ENCODE assay signal across 10 cellular contexts in genomic region chr4:186554485-186554884, GRCh38. TPM values are rescaled to one million over a fixed set of nuclear protein-coding genes. Genes with fewer than 3 reads are reported as not detected.
DNase-seq lines count a peak whose midpoint lies in the region; TF ChIP-seq lines count a peak whose summit lies in the region.
"Had no signal": no experiment of that assay in that cellular context is flagged by ENCODE, and none has a peak within 500 bp of the region (broad histone marks: within the 10 kb centered on the region; RNA-seq: fewer than 3 reads in every experiment).

No MANE protein-coding gene starts in this region.

- H3K79me2 ChIP-seq in H9 (ENCODE audit: insufficient read depth, low read length): no peaks in the 10 kb centered on the region

- peaks cover 27% of the 10 kb centered on the region for H3K27me3 Mint-ChIP-seq in H9 (ENCODE audit: low read depth)

- H3K4me3 Mint-ChIP-seq in H9: peak overlapping the region; percentile 71 to 85
- H3K4me3 Mint-ChIP-seq: activated CD4-positive, alpha-beta T cell treated with anti-CD3 and anti-CD28 coated beads for 36 hours had no signal

- H3K4me3 ChIP-seq in iPS-11a (ENCODE audit: low read depth, low read length) (peak overlapping the region; percentile 56), skeletal muscle cell (ENCODE audit: low read depth, low read length) (peak overlapping the region; percentile 43)

- H2AFZ ChIP-seq in H9 (ENCODE audit: low read length): peak overlapping the region; percentile 35

- in situ Hi-C loops in SK-MEL-5 (cut with HindIII; ENCODE audit: low pct_unique_long_range_greater_than_20kb, low sequenced_read_pairs): no loop called here

- H4K91ac ChIP-seq in H9 (ENCODE audit: insufficient read length, low read depth, low read length): no peak overlapping the region

- H3K23ac ChIP-seq in H9 (ENCODE audit: insufficient read length, low read depth, low read length): no peak overlapping the region

- peaks cover 8% of the 10 kb centered on the region for H3K23me2 ChIP-seq in H9 (ENCODE audit: insufficient read length, low read depth, low read length, poor library complexity, severe bottlenecking)

- H2BK15ac ChIP-seq in H9 (ENCODE audit: low read depth, low read length): no peak overlapping the region

- H3K27ac Mint-ChIP-seq in H9: no peak overlapping the region; a peak in 1 of 7 replicates
- H3K27ac Mint-ChIP-seq: activated CD4-positive, alpha-beta T cell treated with anti-CD3 and anti-CD28 coated beads for 36 hours had no signal

- no CpG with 5 or more reads among the region's 13 CpGs for WGBS in H9 (ENCODE audit: extremely low coverage, insufficient read length, low lambda C conversion rate)

- no peaks in the 10 kb centered on the region; the same call in 1 of the 2 replicates for H3K27me3 ChIP-seq in H9 (ENCODE audit: insufficient read depth, low read length)

- H2AK5ac ChIP-seq in H9 (ENCODE audit: insufficient read length, low read length): no peak overlapping the region

- H3K14ac ChIP-seq in H9 (ENCODE audit: insufficient read depth, low read length): no peak overlapping the region

- no peaks in the 10 kb centered on the region for H4K20me1 ChIP-seq in H9 (ENCODE audit: control insufficient read depth, insufficient read depth, insufficient read length)

- no peaks in the 10 kb centered on the region for H3K36me3 Mint-ChIP-seq in H9 (ENCODE audit: insufficient read depth in 1 of 3, low read depth in 3 of 3)

- no peak overlapping the region for H3K18ac ChIP-seq in H9 (ENCODE audit: insufficient read length, low read depth, low read length)

- H3K56ac ChIP-seq in H9 (ENCODE audit: insufficient read length, low read depth, low read length): no peak overlapping the region

- H3K79me1 ChIP-seq in H9 (ENCODE audit: insufficient read depth, low read depth, low read length, poor library complexity, severe bottlenecking): no peaks in the 10 kb centered on the region

- H2BK12ac ChIP-seq in H9 (ENCODE audit: insufficient read length, low read depth, low read length): no peak overlapping the region

- DNase-seq in H9 (peak; percentile 78), SK-MEL-5 (ENCODE audit: low read depth, low spot score) (peak; percentile 23), skeletal muscle cell (ENCODE audit: low read depth) (no peak), foreskin melanocyte (no peak), glomerular visceral epithelial cell (ENCODE audit: extremely low spot score) (no peak)
- no peak for DNase-seq in stimulated activated naive CD4-positive, alpha-beta T cell (lab: John Stamatoyannopoulos, UW)
- DNase-seq in NK-92 treated with Interleukin-12 subunit alpha and Interleukin-12 subunit beta, amount 100 ng/mL, for 24 hours (lab: John Stamatoyannopoulos, UW): no peak
- DNase-seq: activated CD4-positive, alpha-beta T cell treated with anti-CD3 and anti-CD28 coated beads for 36 hours had no signal

- peak; percentile 53 for TF ChIP-seq CTCF in H9 (conservative IDR thresholded peaks at IDR 0.05)

- no peak overlapping the region for H3K4ac ChIP-seq in H9 (ENCODE audit: low read depth, low read length)

- peaks cover 6 to 14% of the 10 kb centered on the region in 2 experiments for H3K4me1 Mint-ChIP-seq in H9
- H3K4me1 Mint-ChIP-seq: activated CD4-positive, alpha-beta T cell treated with anti-CD3 and anti-CD28 coated beads for 36 hours had no signal

- no peak overlapping the region for H2BK120ac ChIP-seq in H9 (ENCODE audit: low read depth, low read length, poor library complexity, severe bottlenecking)

- H3K9ac ChIP-seq in H9 (ENCODE audit: extremely low read depth, insufficient read length, low read length): no peak overlapping the region

- H2BK5ac ChIP-seq in H9 (ENCODE audit: insufficient read length, low read length): no peak overlapping the region

- H3K9me3 ChIP-seq in H9 (ENCODE audit: control insufficient read depth, low read depth, low read length): no peaks in the 10 kb centered on the region

- H3T11ph ChIP-seq in H9 (ENCODE audit: low read length): no peak overlapping the region

- H3K4me2 ChIP-seq in H9 (ENCODE audit: insufficient read depth, insufficient read length, low read length): peak overlapping the region; percentile 72

- H4K8ac ChIP-seq in H9 (replicated peaks; ENCODE audit: insufficient read length, low read depth, low read length): no peak overlapping the region

- no peaks in the 10 kb centered on the region for H3K4me1 ChIP-seq in H9 (ENCODE audit: insufficient read depth, low read length)

- no peak overlapping the region for H4K5ac ChIP-seq in H9 (ENCODE audit: insufficient read length, low read depth, low read length)

- H3K27ac ChIP-seq in H9 (ENCODE audit: insufficient read length, low read depth, low read length): no peak overlapping the region
- H3K27ac ChIP-seq: epithelial cell of prostate had no signal

- no peaks in the 10 kb centered on the region for H3K9me3 Mint-ChIP-seq in H9

- H2BK20ac ChIP-seq in H9 (ENCODE audit: low read depth, low read length, poor library complexity, severe bottlenecking): no peak overlapping the region

RNA-seq across cellular contexts. Expression of gene MTNR1A, which starts 0.9 kb away (rescaled TPM):
- total RNA-seq in H9 (2021): 0.57 and 0.97 TPM in 2 replicates
- total RNA-seq in SK-MEL-5 (2014; rRNA removed; shearing (Covaris generic)): not detected in 2 replicates
- polyA plus RNA-seq in SK-MEL-5 (2015; cell fraction: cytosol; rRNA removed): not detected in 2 replicates
- polyA plus RNA-seq in SK-MEL-5 (2015; cell fraction: nucleus; rRNA removed): 0.64 TPM in 1 of 2 replicates, not detected in the other
- total RNA-seq: activated CD4-positive, alpha-beta T cell treated with anti-CD3 and anti-CD28 coated beads for 36 hours had no signal

Comparison
In these comparisons a context has a peak if more than half of its experiments do, and no peak if none do; other contexts are left out.
1. DNase-seq: peak in H9 (single experiment) and SK-MEL-5 (single experiment); none in skeletal muscle cell (single experiment), stimulated activated naive CD4-positive, alpha-beta T cell (0 of 6), NK-92 treated with Interleukin-12 subunit alpha and Interleukin-12 subunit beta, amount 100 ng/mL, for 24 hours (single experiment), foreskin melanocyte (single experiment) and glomerular visceral epithelial cell (single experiment).